ENCODE assay signal across 9 cellular contexts in genomic region chr19:2976609-2977000, GRCh38. TPM values are rescaled to one million over a fixed set of nuclear protein-coding genes. Genes with fewer than 3 reads are reported as not detected.
A peak's percentile ranks its signal among the peaks of the same experiment; 100 is the strongest.
DNase-seq lines count a peak whose midpoint lies in the region; ATAC-seq and TF ChIP-seq lines count a peak whose summit lies in the region.
"Had no signal": no experiment of that assay in that cellular context is flagged by ENCODE, and none has a peak within 500 bp of the region (broad histone marks: within the 10 kb centered on the region; RNA-seq: fewer than 3 reads in every experiment).

No MANE protein-coding gene starts in this region.

- TF ChIP-seq CTCF in activated CD8-positive, alpha-beta T cell treated with anti-CD3 and anti-CD28 coated beads for 36 hours (IDR thresholded peaks at IDR 0.05), result no peak
- no peak for TF ChIP-seq CTCF in thoracic aorta (IDR thresholded peaks at IDR 0.05)

- H3K27ac ChIP-seq in thoracic aorta, result no peak overlapping the region

- POLR2A ChIA-PET in activated CD4-positive, alpha-beta T cell treated with anti-CD3 and anti-CD28 coated beads for 36 hours (lab: Charles Lee), result no interaction called here
- POLR2A ChIA-PET in activated CD8-positive, alpha-beta T cell treated with anti-CD3 and anti-CD28 coated beads for 36 hours (lab: Charles Lee), result interaction anchor here (0.7 to 1.3 kb wide), 3 partner anchors 10 to 368 kb away, joined by 3 read pairs; no protein-coding TSS in a partner anchor

- DNase-seq in activated CD4-positive, alpha-beta T cell treated with anti-CD3 and anti-CD28 coated beads for 36 hours, result no peak
- DNase-seq in activated CD4-positive, alpha-beta T cell treated with anti-CD3 and anti-CD28 coated beads for 48 hours, result no peak
- no peak for DNase-seq in activated CD8-positive, alpha-beta T cell treated with anti-CD3 and anti-CD28 coated beads for 36 hours
- DNase-seq in immature natural killer cell (no peak), thoracic aorta (ENCODE audit: low spot score) (no peak)
- DNase-seq in stimulated activated CD4-positive, alpha-beta T cell treated with anti-CD3 and anti-CD28 coated beads, Interleukin-1b, Interleukin-23, amount 100 ng/mL, for 48 hours, result no peak

- intact Hi-C loops in activated CD4-positive, alpha-beta T cell treated with anti-CD3 and anti-CD28 coated beads for 36 hours (cut with DNase I, micrococcal nuclease), result loop anchor here in 1 of 2 experiments (2.0 kb wide), 1 partner anchor 86 kb away; the partner anchor contains the start of gene TLE5
- intact Hi-C loops in activated CD8-positive, alpha-beta T cell treated with anti-CD3 and anti-CD28 coated beads for 36 hours (cut with micrococcal nuclease), result no loop called here

- no peak overlapping the region for H3K27ac Mint-ChIP-seq in activated CD4-positive, alpha-beta T cell treated with anti-CD3 and anti-CD28 coated beads for 36 hours
- H3K27ac Mint-ChIP-seq in activated CD8-positive, alpha-beta T cell treated with anti-CD3 and anti-CD28 coated beads for 36 hours, result no peak overlapping the region
- peak overlapping the region in 5 of 6 donors; percentile 66 to 92 (median 84) for H3K27ac Mint-ChIP-seq in immature natural killer cell

- H3K4me3 ChIP-seq in thoracic aorta, result peak overlapping the region; percentile 69

- H3K27me3 ChIP-seq in thoracic aorta (replicated peaks; ENCODE audit: insufficient read depth), result no peaks in the 10 kb centered on the region

- H3K9me3 Mint-ChIP-seq in activated CD4-positive, alpha-beta T cell treated with anti-CD3 and anti-CD28 coated beads for 36 hours (ENCODE audit: low read depth), result no peaks in the 10 kb centered on the region
- no peaks in the 10 kb centered on the region for H3K9me3 Mint-ChIP-seq in activated CD8-positive, alpha-beta T cell treated with anti-CD3 and anti-CD28 coated beads for 36 hours
- no peaks in the 10 kb centered on the region for H3K9me3 Mint-ChIP-seq in immature natural killer cell

- peak overlapping the region; percentile 77 for H3K4me3 Mint-ChIP-seq in activated CD4-positive, alpha-beta T cell treated with anti-CD3 and anti-CD28 coated beads for 36 hours
- H3K4me3 Mint-ChIP-seq in activated CD8-positive, alpha-beta T cell treated with anti-CD3 and anti-CD28 coated beads for 36 hours, result peak overlapping the region; percentile 82
- H3K4me3 Mint-ChIP-seq in immature natural killer cell, result peak overlapping the region; percentile 88 to 97 (median 97)

- no peaks in the 10 kb centered on the region for H3K36me3 ChIP-seq in thoracic aorta

- no peaks in the 10 kb centered on the region for H3K9me3 ChIP-seq in thoracic aorta

- no peaks in the 10 kb centered on the region for H3K36me3 Mint-ChIP-seq in activated CD4-positive, alpha-beta T cell treated with anti-CD3 and anti-CD28 coated beads for 36 hours (ENCODE audit: low read depth)
- no peaks in the 10 kb centered on the region for H3K36me3 Mint-ChIP-seq in activated CD8-positive, alpha-beta T cell treated with anti-CD3 and anti-CD28 coated beads for 36 hours (ENCODE audit: low read depth)
- no peaks in the 10 kb centered on the region for H3K36me3 Mint-ChIP-seq in immature natural killer cell

- CTCF ChIA-PET in activated CD4-positive, alpha-beta T cell treated with anti-CD3 and anti-CD28 coated beads for 36 hours (lab: Charles Lee), result interaction anchor here (0.7 to 2.8 kb wide), 4 partner anchors 14 to 128 kb away, joined by 3 to 15 read pairs (median 8); no protein-coding TSS in a partner anchor
- CTCF ChIA-PET in activated CD8-positive, alpha-beta T cell treated with anti-CD3 and anti-CD28 coated beads for 36 hours (lab: Charles Lee), result interaction anchor here (1.0 to 5.2 kb wide), 5 partner anchors 26 to 132 kb away, joined by 3 to 22 read pairs (median 3); no protein-coding TSS in a partner anchor

- no peaks in the 10 kb centered on the region for H3K27me3 Mint-ChIP-seq in activated CD4-positive, alpha-beta T cell treated with anti-CD3 and anti-CD28 coated beads for 36 hours
- H3K27me3 Mint-ChIP-seq in activated CD8-positive, alpha-beta T cell treated with anti-CD3 and anti-CD28 coated beads for 36 hours, result peaks cover 5% of the 10 kb centered on the region
- H3K27me3 Mint-ChIP-seq in immature natural killer cell (ENCODE audit: low read depth in 3 of 3), result peaks cover 11 to 18% (median 13%) of the 10 kb centered on the region in 3 donors

- H3K4me1 Mint-ChIP-seq in activated CD4-positive, alpha-beta T cell treated with anti-CD3 and anti-CD28 coated beads for 36 hours, result peaks cover 14% of the 10 kb centered on the region
- peaks cover 18% of the 10 kb centered on the region for H3K4me1 Mint-ChIP-seq in activated CD8-positive, alpha-beta T cell treated with anti-CD3 and anti-CD28 coated beads for 36 hours (ENCODE audit: low read depth)
- peaks cover 12 to 19% of the 10 kb centered on the region in 2 donors for H3K4me1 Mint-ChIP-seq in immature natural killer cell

- peak; percentile 2 for ATAC-seq in activated CD4-positive, alpha-beta T cell treated with anti-CD3 and anti-CD28 coated beads for 36 hours
- no peak for ATAC-seq in activated CD8-positive, alpha-beta T cell treated with anti-CD3 and anti-CD28 coated beads for 36 hours
- no peak for ATAC-seq in thoracic aorta (ENCODE audit: insufficient number of reproducible peaks, low FRiP score, low read depth)
- ATAC-seq in HG03565 (IDR thresholded peaks at IDR 0.05; ENCODE audit: unreplicated experiment), result no peak
- no peak for ATAC-seq in HG03159 (IDR thresholded peaks at IDR 0.05; ENCODE audit: unreplicated experiment)

- H3K4me1 ChIP-seq in thoracic aorta (ENCODE audit: control insufficient read depth in 1 of 2, low read depth in 2 of 2), result peaks cover 23 to 24% of the 10 kb centered on the region in 2 donors

RNA-seq across cellular contexts. Expression of gene TLE6, which starts 0.8 kb away (rescaled TPM):
- total RNA-seq in activated CD4-positive, alpha-beta T cell treated with anti-CD3 and anti-CD28 coated beads for 36 hours, result 1 to 10 TPM; 2.6 to 3.5 TPM
- 1 to 10 TPM; 3.5 to 5.1 TPM for total RNA-seq in activated CD8-positive, alpha-beta T cell treated with anti-CD3 and anti-CD28 coated beads for 36 hours
- 1 to 10 TPM in 2 of 3 donors, under 1 TPM in 1; 0.34 to 2.3 (median 1.8) TPM for polyA plus RNA-seq in immature natural killer cell
- total RNA-seq in thoracic aorta, result 1 to 10 TPM; 5.3 to 7.8 TPM
- total RNA-seq: myocyte had no signal

RNA-seq across cellular contexts. Expression of gene ZNF77, which starts 31.8 kb away (rescaled TPM):
- total RNA-seq in activated CD4-positive, alpha-beta T cell treated with anti-CD3 and anti-CD28 coated beads for 36 hours, result 1 to 10 TPM; 4.3 to 4.8 TPM
- 1 to 10 TPM; 2.6 to 2.8 TPM for total RNA-seq in activated CD8-positive, alpha-beta T cell treated with anti-CD3 and anti-CD28 coated beads for 36 hours
- polyA plus RNA-seq in immature natural killer cell, result 1 to 10 TPM in 2 of 3 donors, not detected in 1; 1.1 to 2.1 TPM
- 1 to 10 TPM; 1.2 to 4.6 TPM for total RNA-seq in thoracic aorta

RNA-seq across cellular contexts. Expression of gene TLE2, which starts 52.5 kb away (rescaled TPM):
- total RNA-seq in activated CD4-positive, alpha-beta T cell treated with anti-CD3 and anti-CD28 coated beads for 36 hours, result 1 to 10 TPM; 4.7 to 6.3 TPM
- 1 to 10 TPM; 2.8 to 3.0 TPM for total RNA-seq in activated CD8-positive, alpha-beta T cell treated with anti-CD3 and anti-CD28 coated beads for 36 hours
- polyA plus RNA-seq in immature natural killer cell, result 1 to 10 TPM; 1.2 to 2.4 (median 1.3) TPM
- total RNA-seq in thoracic aorta, result 100 to 1,000 TPM in 1 of 2 donors, 10 to 100 TPM in 1; 46.7 to 154 TPM

Comparison
In these comparisons a context has a peak if more than half of its experiments do, and no peak if none do; other contexts are left out.
1. H3K27ac Mint-ChIP-seq: peak in immature natural killer cell (5 of 6); none in activated CD4-positive, alpha-beta T cell treated with anti-CD3 and anti-CD28 coated beads for 36 hours (single experiment) and activated CD8-positive, alpha-beta T cell treated with anti-CD3 and anti-CD28 coated beads for 36 hours (single experiment).
2. RNA of gene TLE2, which starts 52.5 kb away (total RNA-seq): 46.7 to 154 TPM in thoracic aorta; 4.7 to 6.3 TPM in activated CD4-positive, alpha-beta T cell treated with anti-CD3 and anti-CD28 coated beads for 36 hours and 2.8 to 3.0 TPM in activated CD8-positive, alpha-beta T cell treated with anti-CD3 and anti-CD28 coated beads for 36 hours; every median in the first group is over 4 times any median in the second.
3. Peak in every context shown above with its lines, with median percentiles within 50 percentile points of each other: H3K4me3 Mint-ChIP-seq.